1 cellular context compared by ENCODE assay signal in the genomic region with DNA sequence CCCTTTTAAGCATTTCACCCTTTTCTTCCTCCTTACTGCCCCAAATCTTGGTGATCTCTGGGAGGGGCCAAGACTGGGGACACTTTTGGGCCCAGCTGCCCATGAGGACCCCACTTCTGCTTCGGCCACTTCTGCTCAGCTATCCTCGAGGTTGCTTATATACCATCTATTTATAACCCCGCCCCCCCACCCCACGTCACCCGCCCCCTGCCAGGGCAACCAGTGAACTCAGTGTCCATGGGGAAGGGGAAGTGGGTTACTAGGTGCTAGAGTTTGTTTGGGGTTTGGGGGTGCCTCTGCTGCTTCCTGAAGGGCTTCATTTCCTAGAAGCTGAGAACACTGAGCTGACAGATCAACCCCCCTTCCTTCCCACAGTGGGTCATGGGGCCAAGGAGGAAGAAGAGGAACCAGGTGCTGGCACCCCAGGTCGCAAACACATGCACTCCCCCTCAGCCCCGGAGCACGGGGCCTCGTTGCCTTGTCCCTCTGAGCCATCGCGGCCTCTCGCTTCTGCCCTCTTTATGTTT.
A peak's percentile ranks its signal among the peaks of the same experiment; 100 is the strongest.
TF ChIP-seq lines count a peak whose summit lies in the region.

No MANE protein-coding gene starts in this region.

TF ChIP-seq in GM12878, 131 proteins besides CTCF, POLR2A, EP300 and RAD21 (continued from another document and continues in another):
- TF ChIP-seq, protein P1, sequence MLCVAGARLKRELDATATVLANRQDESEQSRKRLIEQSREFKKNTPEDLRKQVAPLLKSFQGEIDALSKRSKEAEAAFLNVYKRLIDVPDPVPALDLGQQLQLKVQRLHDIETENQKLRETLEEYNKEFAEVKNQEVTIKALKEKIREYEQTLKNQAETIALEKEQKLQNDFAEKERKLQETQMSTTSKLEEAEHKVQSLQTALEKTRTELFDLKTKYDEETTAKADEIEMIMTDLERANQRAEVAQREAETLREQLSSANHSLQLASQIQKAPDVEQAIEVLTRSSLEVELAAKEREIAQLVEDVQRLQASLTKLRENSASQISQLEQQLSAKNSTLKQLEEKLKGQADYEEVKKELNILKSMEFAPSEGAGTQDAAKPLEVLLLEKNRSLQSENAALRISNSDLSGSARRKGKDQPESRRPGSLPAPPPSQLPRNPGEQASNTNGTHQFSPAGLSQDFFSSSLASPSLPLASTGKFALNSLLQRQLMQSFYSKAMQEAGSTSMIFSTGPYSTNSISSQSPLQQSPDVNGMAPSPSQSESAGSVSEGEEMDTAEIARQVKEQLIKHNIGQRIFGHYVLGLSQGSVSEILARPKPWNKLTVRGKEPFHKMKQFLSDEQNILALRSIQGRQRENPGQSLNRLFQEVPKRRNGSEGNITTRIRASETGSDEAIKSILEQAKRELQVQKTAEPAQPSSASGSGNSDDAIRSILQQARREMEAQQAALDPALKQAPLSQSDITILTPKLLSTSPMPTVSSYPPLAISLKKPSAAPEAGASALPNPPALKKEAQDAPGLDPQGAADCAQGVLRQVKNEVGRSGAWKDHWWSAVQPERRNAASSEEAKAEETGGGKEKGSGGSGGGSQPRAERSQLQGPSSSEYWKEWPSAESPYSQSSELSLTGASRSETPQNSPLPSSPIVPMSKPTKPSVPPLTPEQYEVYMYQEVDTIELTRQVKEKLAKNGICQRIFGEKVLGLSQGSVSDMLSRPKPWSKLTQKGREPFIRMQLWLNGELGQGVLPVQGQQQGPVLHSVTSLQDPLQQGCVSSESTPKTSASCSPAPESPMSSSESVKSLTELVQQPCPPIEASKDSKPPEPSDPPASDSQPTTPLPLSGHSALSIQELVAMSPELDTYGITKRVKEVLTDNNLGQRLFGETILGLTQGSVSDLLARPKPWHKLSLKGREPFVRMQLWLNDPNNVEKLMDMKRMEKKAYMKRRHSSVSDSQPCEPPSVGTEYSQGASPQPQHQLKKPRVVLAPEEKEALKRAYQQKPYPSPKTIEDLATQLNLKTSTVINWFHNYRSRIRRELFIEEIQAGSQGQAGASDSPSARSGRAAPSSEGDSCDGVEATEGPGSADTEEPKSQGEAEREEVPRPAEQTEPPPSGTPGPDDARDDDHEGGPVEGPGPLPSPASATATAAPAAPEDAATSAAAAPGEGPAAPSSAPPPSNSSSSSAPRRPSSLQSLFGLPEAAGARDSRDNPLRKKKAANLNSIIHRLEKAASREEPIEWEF (IDR thresholded peaks at IDR 0.05; ENCODE audit: insufficient replicate concordance, low read depth, low read length) = no peak
- peak; percentile 82 for TF ChIP-seq NR2F1 (conservative IDR thresholded peaks at IDR 0.05)
- TF ChIP-seq CREB1 (IDR thresholded peaks at IDR 0.05; ENCODE audit: low read depth) = peak; percentile 31; the same call in 1 of the 2 replicates
- TF ChIP-seq MYC (IDR thresholded peaks at IDR 0.05; ENCODE audit: insufficient read depth, insufficient read length, insufficient replicate concordance, low read length, severe bottlenecking) = no peak
- TF ChIP-seq, protein P2, sequence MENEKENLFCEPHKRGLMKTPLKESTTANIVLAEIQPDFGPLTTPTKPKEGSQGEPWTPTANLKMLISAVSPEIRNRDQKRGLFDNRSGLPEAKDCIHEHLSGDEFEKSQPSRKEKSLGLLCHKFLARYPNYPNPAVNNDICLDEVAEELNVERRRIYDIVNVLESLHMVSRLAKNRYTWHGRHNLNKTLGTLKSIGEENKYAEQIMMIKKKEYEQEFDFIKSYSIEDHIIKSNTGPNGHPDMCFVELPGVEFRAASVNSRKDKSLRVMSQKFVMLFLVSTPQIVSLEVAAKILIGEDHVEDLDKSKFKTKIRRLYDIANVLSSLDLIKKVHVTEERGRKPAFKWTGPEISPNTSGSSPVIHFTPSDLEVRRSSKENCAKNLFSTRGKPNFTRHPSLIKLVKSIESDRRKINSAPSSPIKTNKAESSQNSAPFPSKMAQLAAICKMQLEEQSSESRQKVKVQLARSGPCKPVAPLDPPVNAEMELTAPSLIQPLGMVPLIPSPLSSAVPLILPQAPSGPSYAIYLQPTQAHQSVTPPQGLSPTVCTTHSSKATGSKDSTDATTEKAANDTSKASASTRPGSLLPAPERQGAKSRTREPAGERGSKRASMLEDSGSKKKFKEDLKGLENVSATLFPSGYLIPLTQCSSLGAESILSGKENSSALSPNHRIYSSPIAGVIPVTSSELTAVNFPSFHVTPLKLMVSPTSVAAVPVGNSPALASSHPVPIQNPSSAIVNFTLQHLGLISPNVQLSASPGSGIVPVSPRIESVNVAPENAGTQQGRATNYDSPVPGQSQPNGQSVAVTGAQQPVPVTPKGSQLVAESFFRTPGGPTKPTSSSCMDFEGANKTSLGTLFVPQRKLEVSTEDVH (IDR thresholded peaks at IDR 0.05; ENCODE audit: low read depth, partially characterized antibody) = no peak
- TF ChIP-seq, protein P3, sequence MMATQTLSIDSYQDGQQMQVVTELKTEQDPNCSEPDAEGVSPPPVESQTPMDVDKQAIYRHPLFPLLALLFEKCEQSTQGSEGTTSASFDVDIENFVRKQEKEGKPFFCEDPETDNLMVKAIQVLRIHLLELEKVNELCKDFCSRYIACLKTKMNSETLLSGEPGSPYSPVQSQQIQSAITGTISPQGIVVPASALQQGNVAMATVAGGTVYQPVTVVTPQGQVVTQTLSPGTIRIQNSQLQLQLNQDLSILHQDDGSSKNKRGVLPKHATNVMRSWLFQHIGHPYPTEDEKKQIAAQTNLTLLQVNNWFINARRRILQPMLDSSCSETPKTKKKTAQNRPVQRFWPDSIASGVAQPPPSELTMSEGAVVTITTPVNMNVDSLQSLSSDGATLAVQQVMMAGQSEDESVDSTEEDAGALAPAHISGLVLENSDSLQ (IDR thresholded peaks at IDR 0.05) = peak; percentile 48; the same call in 1 of the 2 replicates
- TF ChIP-seq POU2F2 (IDR thresholded peaks at IDR 0.05; ENCODE audit: borderline replicate concordance, low read depth, low read length) = no peak; the same call in 2 of the 3 replicates
- peak; percentile 76; the same call in 1 of the 2 replicates for TF ChIP-seq HDGF (IDR thresholded peaks at IDR 0.05)
- no peak for TF ChIP-seq RBBP5 (conservative IDR thresholded peaks at IDR 0.05)
- TF ChIP-seq MTA2 (IDR thresholded peaks at IDR 0.05; ENCODE audit: low read depth) = peak; percentile 32; the same call in 1 of the 2 replicates
- no peak for TF ChIP-seq ZZZ3 (IDR thresholded peaks at IDR 0.05; ENCODE audit: control insufficient read depth, insufficient read length, low read depth)
- no peak for TF ChIP-seq HDAC6 (IDR thresholded peaks at IDR 0.05; ENCODE audit: unreplicated experiment)
- TF ChIP-seq FOXM1 (IDR thresholded peaks at IDR 0.05; ENCODE audit: low read depth, low read length) = no peak
- TF ChIP-seq, protein P4, sequence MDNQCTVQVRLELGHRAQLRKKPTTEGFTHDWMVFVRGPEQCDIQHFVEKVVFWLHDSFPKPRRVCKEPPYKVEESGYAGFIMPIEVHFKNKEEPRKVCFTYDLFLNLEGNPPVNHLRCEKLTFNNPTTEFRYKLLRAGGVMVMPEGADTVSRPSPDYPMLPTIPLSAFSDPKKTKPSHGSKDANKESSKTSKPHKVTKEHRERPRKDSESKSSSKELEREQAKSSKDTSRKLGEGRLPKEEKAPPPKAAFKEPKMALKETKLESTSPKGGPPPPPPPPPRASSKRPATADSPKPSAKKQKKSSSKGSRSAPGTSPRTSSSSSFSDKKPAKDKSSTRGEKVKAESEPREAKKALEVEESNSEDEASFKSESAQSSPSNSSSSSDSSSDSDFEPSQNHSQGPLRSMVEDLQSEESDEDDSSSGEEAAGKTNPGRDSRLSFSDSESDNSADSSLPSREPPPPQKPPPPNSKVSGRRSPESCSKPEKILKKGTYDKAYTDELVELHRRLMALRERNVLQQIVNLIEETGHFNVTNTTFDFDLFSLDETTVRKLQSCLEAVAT (IDR thresholded peaks at IDR 0.05) = no peak
- TF ChIP-seq EED (IDR thresholded peaks at IDR 0.05; ENCODE audit: low read depth) = peak; percentile 53; the same call in 1 of the 2 replicates
- TF ChIP-seq ZSCAN29 (IDR thresholded peaks at IDR 0.05) = no peak
- peak; percentile 31 to 42; a peak in 3 of 4 replicates for TF ChIP-seq IKZF2 (IDR thresholded peaks at IDR 0.05)
- TF ChIP-seq, protein P5, sequence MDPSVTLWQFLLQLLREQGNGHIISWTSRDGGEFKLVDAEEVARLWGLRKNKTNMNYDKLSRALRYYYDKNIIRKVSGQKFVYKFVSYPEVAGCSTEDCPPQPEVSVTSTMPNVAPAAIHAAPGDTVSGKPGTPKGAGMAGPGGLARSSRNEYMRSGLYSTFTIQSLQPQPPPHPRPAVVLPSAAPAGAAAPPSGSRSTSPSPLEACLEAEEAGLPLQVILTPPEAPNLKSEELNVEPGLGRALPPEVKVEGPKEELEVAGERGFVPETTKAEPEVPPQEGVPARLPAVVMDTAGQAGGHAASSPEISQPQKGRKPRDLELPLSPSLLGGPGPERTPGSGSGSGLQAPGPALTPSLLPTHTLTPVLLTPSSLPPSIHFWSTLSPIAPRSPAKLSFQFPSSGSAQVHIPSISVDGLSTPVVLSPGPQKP (IDR thresholded peaks at IDR 0.05; ENCODE audit: low read depth, low read length) = no peak
- 0 out of 2 replicates have a peak, but pooled peaks have one; percentile 1 for TF ChIP-seq MEF2A (IDR thresholded peaks at IDR 0.05; ENCODE audit: insufficient read depth, low read depth, low read length)
- TF ChIP-seq, protein P6, sequence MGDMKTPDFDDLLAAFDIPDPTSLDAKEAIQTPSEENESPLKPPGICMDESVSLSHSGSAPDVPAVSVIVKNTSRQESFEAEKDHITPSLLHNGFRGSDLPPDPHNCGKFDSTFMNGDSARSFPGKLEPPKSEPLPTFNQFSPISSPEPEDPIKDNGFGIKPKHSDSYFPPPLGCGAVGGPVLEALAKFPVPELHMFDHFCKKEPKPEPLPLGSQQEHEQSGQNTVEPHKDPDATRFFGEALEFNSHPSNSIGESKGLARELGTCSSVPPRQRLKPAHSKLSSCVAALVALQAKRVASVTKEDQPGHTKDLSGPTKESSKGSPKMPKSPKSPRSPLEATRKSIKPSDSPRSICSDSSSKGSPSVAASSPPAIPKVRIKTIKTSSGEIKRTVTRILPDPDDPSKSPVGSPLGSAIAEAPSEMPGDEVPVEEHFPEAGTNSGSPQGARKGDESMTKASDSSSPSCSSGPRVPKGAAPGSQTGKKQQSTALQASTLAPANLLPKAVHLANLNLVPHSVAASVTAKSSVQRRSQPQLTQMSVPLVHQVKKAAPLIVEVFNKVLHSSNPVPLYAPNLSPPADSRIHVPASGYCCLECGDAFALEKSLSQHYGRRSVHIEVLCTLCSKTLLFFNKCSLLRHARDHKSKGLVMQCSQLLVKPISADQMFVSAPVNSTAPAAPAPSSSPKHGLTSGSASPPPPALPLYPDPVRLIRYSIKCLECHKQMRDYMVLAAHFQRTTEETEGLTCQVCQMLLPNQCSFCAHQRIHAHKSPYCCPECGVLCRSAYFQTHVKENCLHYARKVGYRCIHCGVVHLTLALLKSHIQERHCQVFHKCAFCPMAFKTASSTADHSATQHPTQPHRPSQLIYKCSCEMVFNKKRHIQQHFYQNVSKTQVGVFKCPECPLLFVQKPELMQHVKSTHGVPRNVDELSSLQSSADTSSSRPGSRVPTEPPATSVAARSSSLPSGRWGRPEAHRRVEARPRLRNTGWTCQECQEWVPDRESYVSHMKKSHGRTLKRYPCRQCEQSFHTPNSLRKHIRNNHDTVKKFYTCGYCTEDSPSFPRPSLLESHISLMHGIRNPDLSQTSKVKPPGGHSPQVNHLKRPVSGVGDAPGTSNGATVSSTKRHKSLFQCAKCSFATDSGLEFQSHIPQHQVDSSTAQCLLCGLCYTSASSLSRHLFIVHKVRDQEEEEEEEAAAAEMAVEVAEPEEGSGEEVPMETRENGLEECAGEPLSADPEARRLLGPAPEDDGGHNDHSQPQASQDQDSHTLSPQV (IDR thresholded peaks at IDR 0.05) = no peak
- TF ChIP-seq HDAC2 (IDR thresholded peaks at IDR 0.05) = no peak
- TF ChIP-seq EGR1 (IDR thresholded peaks at IDR 0.05; ENCODE audit: borderline replicate concordance in 1 of 2, low read depth in 2 of 2, low read length in 2 of 2) = peak in 1 of 2 experiments; percentile 40; a peak in 1 of 3 replicates
- no peak for TF ChIP-seq NR2C1 (IDR thresholded peaks at IDR 0.05)
- TF ChIP-seq, protein P7, sequence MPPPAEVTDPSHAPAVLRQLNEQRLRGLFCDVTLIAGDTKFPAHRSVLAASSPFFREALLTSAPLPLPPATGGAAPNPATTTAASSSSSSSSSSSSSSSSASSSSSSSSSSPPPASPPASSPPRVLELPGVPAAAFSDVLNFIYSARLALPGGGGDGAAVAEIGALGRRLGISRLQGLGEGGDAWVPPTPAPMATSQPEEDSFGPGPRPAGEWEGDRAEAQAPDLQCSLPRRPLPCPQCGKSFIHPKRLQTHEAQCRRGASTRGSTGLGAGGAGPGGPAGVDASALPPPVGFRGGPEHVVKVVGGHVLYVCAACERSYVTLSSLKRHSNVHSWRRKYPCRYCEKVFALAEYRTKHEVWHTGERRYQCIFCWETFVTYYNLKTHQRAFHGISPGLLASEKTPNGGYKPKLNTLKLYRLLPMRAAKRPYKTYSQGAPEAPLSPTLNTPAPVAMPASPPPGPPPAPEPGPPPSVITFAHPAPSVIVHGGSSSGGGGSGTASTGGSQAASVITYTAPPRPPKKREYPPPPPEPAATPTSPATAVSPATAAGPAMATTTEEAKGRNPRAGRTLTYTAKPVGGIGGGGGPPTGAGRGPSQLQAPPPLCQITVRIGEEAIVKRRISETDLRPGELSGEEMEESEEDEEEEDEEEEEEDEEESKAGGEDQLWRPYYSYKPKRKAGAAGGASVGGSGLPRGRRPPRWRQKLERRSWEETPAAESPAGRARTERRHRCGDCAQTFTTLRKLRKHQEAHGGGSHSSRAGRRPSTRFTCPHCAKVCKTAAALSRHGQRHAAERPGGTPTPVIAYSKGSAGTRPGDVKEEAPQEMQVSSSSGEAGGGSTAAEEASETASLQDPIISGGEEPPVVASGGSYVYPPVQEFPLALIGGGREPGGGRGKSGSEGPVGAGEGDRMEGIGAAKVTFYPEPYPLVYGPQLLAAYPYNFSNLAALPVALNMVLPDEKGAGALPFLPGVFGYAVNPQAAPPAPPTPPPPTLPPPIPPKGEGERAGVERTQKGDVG (CRISPR knock-in tag; IDR thresholded peaks at IDR 0.05) = no peak
- TF ChIP-seq BHLHE40 (IDR thresholded peaks at IDR 0.05; ENCODE audit: borderline replicate concordance in 1 of 2, low read depth in 2 of 2, low read length in 1 of 2) = peak in 1 of 2 experiments; percentile 65; a peak in 1 of 4 replicates
- TF ChIP-seq IRF4 (IDR thresholded peaks at IDR 0.05; ENCODE audit: low read depth, low read length) = no peak
- no peak; the same call in 1 of the 2 replicates for TF ChIP-seq RFX5 (IDR thresholded peaks at IDR 0.05; ENCODE audit: low read depth, low read length)
- peak; percentile 23; the same call in 1 of the 2 replicates for TF ChIP-seq MXI1 (IDR thresholded peaks at IDR 0.05; ENCODE audit: low read depth, low read length)
- no peak for TF ChIP-seq TARDBP (IDR thresholded peaks at IDR 0.05; ENCODE audit: borderline replicate concordance)
- TF ChIP-seq KDM1A (IDR thresholded peaks at IDR 0.05; ENCODE audit: borderline replicate concordance) = no peak
- TF ChIP-seq BCL11A (IDR thresholded peaks at IDR 0.05; ENCODE audit: low read depth, low read length) = no peak
- no peak for TF ChIP-seq GABPA (IDR thresholded peaks at IDR 0.05; ENCODE audit: low read depth)
- TF ChIP-seq ZNF217 (IDR thresholded peaks at IDR 0.05) = no peak
- TF ChIP-seq NRF1 (conservative IDR thresholded peaks at IDR 0.05; ENCODE audit: low read depth, low read length) = no peak
- TF ChIP-seq STAT1 (conservative IDR thresholded peaks at IDR 0.05) = no peak
- no peak for TF ChIP-seq SIX5 (IDR thresholded peaks at IDR 0.05; ENCODE audit: low read depth, low read length, severe bottlenecking)
- no peak for TF ChIP-seq ESRRA (IDR thresholded peaks at IDR 0.05; ENCODE audit: low read length)
- peak; percentile 50; the same call in 1 of the 2 replicates for TF ChIP-seq DPF2 (IDR thresholded peaks at IDR 0.05)
- TF ChIP-seq MEF2B (IDR thresholded peaks at IDR 0.05; ENCODE audit: partially characterized antibody, poor library complexity, severe bottlenecking) = no peak
- no peak for TF ChIP-seq ZNF622 (IDR thresholded peaks at IDR 0.05)
- no peak for TF ChIP-seq ASH2L (IDR thresholded peaks at IDR 0.05; ENCODE audit: borderline replicate concordance, low read depth)
- TF ChIP-seq PML (IDR thresholded peaks at IDR 0.05; ENCODE audit: low read length) = no peak
- TF ChIP-seq CBX5 (IDR thresholded peaks at IDR 0.05; ENCODE audit: low read depth) = no peak
